In genomic region chr22:30382340-30382739, GRCh38 we compare ENCODE assay signal across 18 cellular contexts. TPM values are rescaled to one million over a fixed set of nuclear protein-coding genes. Genes with fewer than 3 reads are reported as not detected.
A peak's percentile ranks its signal among the peaks of the same experiment; 100 is the strongest.
DNase-seq lines count a peak whose midpoint lies in the region; ATAC-seq and TF ChIP-seq lines count a peak whose summit lies in the region.
"Had no signal": no experiment of that assay in that cellular context is flagged by ENCODE, and none has a peak within 500 bp of the region (broad histone marks: within the 10 kb centered on the region; RNA-seq: fewer than 3 reads in every experiment).

No MANE protein-coding gene starts in this region.

- H3K27me3 ChIP-seq in IMR-90 (ENCODE audit: control insufficient read depth, insufficient read depth, low read length): no peaks in the 10 kb centered on the region

- H2AFZ ChIP-seq in IMR-90 (replicated peaks; ENCODE audit: low read length, poor library complexity): no peak overlapping the region
- H2AFZ ChIP-seq: GM23338 had no signal

- no peak overlapping the region for H2BK5ac ChIP-seq in IMR-90 (ENCODE audit: low read depth, low read length, poor library complexity, severe bottlenecking)

- no peak overlapping the region for H2BK120ac ChIP-seq in IMR-90 (ENCODE audit: low read depth, low read length)

- H3K36me3 ChIP-seq in IMR-90 (ENCODE audit: control insufficient read depth, insufficient read depth, low read length): peaks cover 52% of the 10 kb centered on the region

- no peak for TF ChIP-seq CTCF in IMR-90 (conservative IDR thresholded peaks at IDR 0.05; ENCODE audit: low read depth, low read length)

- H3K79me1 ChIP-seq in IMR-90 (ENCODE audit: low read depth in 1 of 2, low read length in 2 of 2): peaks cover 11 to 13% of the 10 kb centered on the region in 2 experiments

- no peak overlapping the region for H3K56ac ChIP-seq in IMR-90 (ENCODE audit: extremely low read depth, insufficient read depth, low read length)

- BruUV-seq in IMR-90 (replicated peaks; lab: Mats Ljungman, UMichigan): no TSS peak

- H3K9me1 ChIP-seq in IMR-90 (ENCODE audit: insufficient read depth, low read length): peaks cover 3% of the 10 kb centered on the region; the same call in 1 of the 2 replicates

- H3K23ac ChIP-seq in IMR-90 (ENCODE audit: low read depth, low read length): no peak overlapping the region

- no peak overlapping the region for H2BK15ac ChIP-seq in IMR-90 (ENCODE audit: low read depth, low read length)

- ATAC-seq in Right ventricle myocardium superior (ENCODE audit: poor library complexity) (peak; percentile 43), IMR-90 (ENCODE audit: low read depth) (no peak), left cardiac atrium (peak; percentile 25 to 45), HG03108 (IDR thresholded peaks at IDR 0.05; ENCODE audit: unreplicated experiment) (no peak), GM21423 (IDR thresholded peaks at IDR 0.05; ENCODE audit: unreplicated experiment) (no peak)
- ATAC-seq: A549, GM23338, HCT116 had no signal

- peaks cover 7% of the 10 kb centered on the region for H3K4me1 ChIP-seq in IMR-90 (ENCODE audit: control insufficient read depth, insufficient read depth, low read length)
- H3K4me1 ChIP-seq: A549 had no signal

- in situ Hi-C loops in IMR-90 (cut with MboI; ENCODE audit: low sequenced_read_pairs): no loop called here

- no peaks in the 10 kb centered on the region for H4K20me1 ChIP-seq in IMR-90 (ENCODE audit: insufficient read depth, low read length)

- no peak overlapping the region for H3K4me2 ChIP-seq in IMR-90 (ENCODE audit: low read depth, low read length)
- H3K4me2 ChIP-seq: A549, GM23338 had no signal

- H3K27ac ChIP-seq in IMR-90 (ENCODE audit: insufficient read depth, low read length): no peak overlapping the region
- H3K27ac ChIP-seq: A549 had no signal

- no peak for DNase-seq in Right ventricle myocardium superior
- no peak for DNase-seq in cardiac septum (ENCODE audit: low spot score)
- DNase-seq in IMR-90: no peak
- no peak for DNase-seq in left cardiac atrium
- DNase-seq: 8988T; ACHN; C1 segment of cervical spinal cord; Calu3; CD4-positive, alpha-beta memory T cell; COR-L47; DMS53; DMS79 treated with DMSO at 0.1 percent for 48 hours; H9 had no signal

- no peak overlapping the region for H3K9ac ChIP-seq in IMR-90 (ENCODE audit: low read depth, low read length)

- TF ChIP-seq POLR2A in IMR-90 (IDR thresholded peaks at IDR 0.05; ENCODE audit: low read depth, low read length): no peak

- no CpG with 5 or more reads among the region's 5 CpGs for WGBS in IMR-90 (ENCODE audit: extremely low coverage in 2 of 2, insufficient read length in 1 of 2), 2 experiments

- POLR2A ChIA-PET in IMR-90 (lab: Charles Lee; ENCODE audit: unreplicated experiment): interaction anchor here (1.0 kb wide), 1 partner anchor 13 kb away, joined by 3 read pairs; no protein-coding TSS in a partner anchor

- H2AK5ac ChIP-seq in IMR-90 (ENCODE audit: low read depth, low read length): no peak overlapping the region

- H4K91ac ChIP-seq in IMR-90 (ENCODE audit: insufficient read depth, low read depth, low read length): no peak overlapping the region

- H3K4ac ChIP-seq in IMR-90 (ENCODE audit: low read depth, low read length): no peak overlapping the region

- no peak overlapping the region for H3K14ac ChIP-seq in IMR-90 (replicated peaks; ENCODE audit: low read depth, low read length)

- no peak overlapping the region for H2BK20ac ChIP-seq in IMR-90 (ENCODE audit: low read depth, low read length)

- TF ChIP-seq RAD21 in IMR-90 (IDR thresholded peaks at IDR 0.05; ENCODE audit: low read length): no peak

- dilution Hi-C loops in IMR-90 (cut with HindIII; ENCODE audit: low sequenced_read_pairs, unreplicated experiment): no loop called here

- H2AK9ac ChIP-seq in IMR-90 (replicated peaks; ENCODE audit: low read depth, low read length, poor library complexity): peak overlapping the region; percentile 28

- no peaks in the 10 kb centered on the region for H3K9me3 ChIP-seq in IMR-90 (ENCODE audit: control insufficient read depth, insufficient read depth, low read length)
- H3K9me3 ChIP-seq: A549 had no signal

- H4K5ac ChIP-seq in IMR-90 (ENCODE audit: low read depth, low read length): no peak overlapping the region

- no peak overlapping the region for H3K4me3 ChIP-seq in IMR-90 (ENCODE audit: insufficient read depth, low read depth, low read length)
- H3K4me3 ChIP-seq: A549, GM23338 had no signal

- intact Hi-C loops in Right ventricle myocardium superior (cut with DNase I) (no loop called here), cardiac septum (cut with DNase I) (no loop called here), IMR-90 (cut with micrococcal nuclease) (no loop called here), left cardiac atrium (cut with DNase I) (loop anchor here in 1 of 2 donors (10.0 kb wide), 1 partner anchor 278 kb away; no protein-coding TSS in a partner anchor)

- H3K18ac ChIP-seq in IMR-90 (ENCODE audit: low read depth, low read length): no peak overlapping the region

- H4K8ac ChIP-seq in IMR-90 (ENCODE audit: low read depth in 2 of 2, low read length in 2 of 2): no peak overlapping the region

- CTCF ChIA-PET in IMR-90 (lab: Yijun Ruan, JAX): no interaction called here

TF ChIP-seq in IMR-90, 13 proteins besides CTCF, POLR2A, EP300 and RAD21:
- TF ChIP-seq MXI1 (IDR thresholded peaks at IDR 0.05; ENCODE audit: borderline replicate concordance, low read depth, low read length) (no peak), ELK1 (IDR thresholded peaks at IDR 0.05; ENCODE audit: borderline replicate concordance, low read depth, low read length) (no peak), MAZ (IDR thresholded peaks at IDR 0.05; ENCODE audit: borderline replicate concordance, low read depth, low read length) (no peak), FOS (IDR thresholded peaks at IDR 0.05; ENCODE audit: low read depth, low read length) (no peak), MAFK (IDR thresholded peaks at IDR 0.05; ENCODE audit: low read depth, low read length) (no peak), RFX5 (IDR thresholded peaks at IDR 0.05; ENCODE audit: low read depth, low read length) (no peak), CEBPB (IDR thresholded peaks at IDR 0.05; ENCODE audit: low read depth, low read length) (no peak)
- TF ChIP-seq, protein P1, sequence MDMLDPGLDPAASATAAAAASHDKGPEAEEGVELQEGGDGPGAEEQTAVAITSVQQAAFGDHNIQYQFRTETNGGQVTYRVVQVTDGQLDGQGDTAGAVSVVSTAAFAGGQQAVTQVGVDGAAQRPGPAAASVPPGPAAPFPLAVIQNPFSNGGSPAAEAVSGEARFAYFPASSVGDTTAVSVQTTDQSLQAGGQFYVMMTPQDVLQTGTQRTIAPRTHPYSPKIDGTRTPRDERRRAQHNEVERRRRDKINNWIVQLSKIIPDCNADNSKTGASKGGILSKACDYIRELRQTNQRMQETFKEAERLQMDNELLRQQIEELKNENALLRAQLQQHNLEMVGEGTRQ (IDR thresholded peaks at IDR 0.05; ENCODE audit: low read depth, low read length): no peak

RNA-seq across cellular contexts. Expression of gene RNF215, which starts 4.9 kb away (rescaled TPM):
- total RNA-seq in Right ventricle myocardium superior (4.3 TPM), cardiac septum (10.5 TPM), IMR-90 (2012; rRNA removed) (13.6 and 15.8 TPM in 2 replicates), left cardiac atrium (10 to 100 TPM in 1 of 2 donors, 1 to 10 TPM in 1; 7.5 to 12.9 TPM)
- 21.4 and 21.9 TPM in 2 replicates for polyA plus RNA-seq in IMR-90 (2012; rRNA removed)
- 12.5 and 16.5 TPM in 2 replicates for polyA plus RNA-seq in IMR-90 (2012; cell fraction: cytosol; rRNA removed)
- polyA plus RNA-seq in IMR-90 (2012; cell fraction: nucleus; rRNA removed; ENCODE audit: low replicate concordance): 74.1 and 148 TPM in 2 replicates

RNA-seq across cellular contexts. Expression of gene SEC14L2, which starts 14.5 kb away (rescaled TPM):
- total RNA-seq in Right ventricle myocardium superior (1.5 TPM), cardiac septum (1.3 TPM), IMR-90 (2012; rRNA removed) (37.8 and 54.8 TPM in 2 replicates), left cardiac atrium (1 to 10 TPM; 2.1 to 5.7 TPM)
- polyA plus RNA-seq in IMR-90 (2012; rRNA removed): 24.0 and 38.7 TPM in 2 replicates
- polyA plus RNA-seq in IMR-90 (2012; cell fraction: cytosol; rRNA removed): 10.1 and 20.7 TPM in 2 replicates
- 57.9 and 59.4 TPM in 2 replicates for polyA plus RNA-seq in IMR-90 (2012; cell fraction: nucleus; rRNA removed; ENCODE audit: low replicate concordance)

RNA-seq across cellular contexts. Expression of gene CCDC157, which starts 25.5 kb away (rescaled TPM):
- 0.51 TPM for total RNA-seq in Right ventricle myocardium superior
- 0.78 TPM for total RNA-seq in cardiac septum
- 0.83 and 0.90 TPM in 2 replicates for total RNA-seq in IMR-90 (2012; rRNA removed)
- 2.2 and 2.6 TPM in 2 replicates for polyA plus RNA-seq in IMR-90 (2012; rRNA removed)
- polyA plus RNA-seq in IMR-90 (2012; cell fraction: cytosol; rRNA removed): 2.1 and 2.8 TPM in 2 replicates
- polyA plus RNA-seq in IMR-90 (2012; cell fraction: nucleus; rRNA removed; ENCODE audit: low replicate concordance): 3.1 and 7.3 TPM in 2 replicates
- under 1 TPM; 0.65 to 0.84 TPM for total RNA-seq in left cardiac atrium

RNA-seq across cellular contexts. Expression of gene SF3A1, which starts 25.6 kb away (rescaled TPM):
- total RNA-seq in Right ventricle myocardium superior: 87.7 TPM
- total RNA-seq in cardiac septum: 106 TPM
- total RNA-seq in IMR-90 (2012; rRNA removed): 36.9 and 49.7 TPM in 2 replicates
- 67.2 and 68.9 TPM in 2 replicates for polyA plus RNA-seq in IMR-90 (2012; rRNA removed)
- 118 and 156 TPM in 2 replicates for polyA plus RNA-seq in IMR-90 (2012; cell fraction: cytosol; rRNA removed)
- polyA plus RNA-seq in IMR-90 (2012; cell fraction: nucleus; rRNA removed; ENCODE audit: low replicate concordance): 109 and 114 TPM in 2 replicates
- 100 to 1,000 TPM in 1 of 2 donors, 10 to 100 TPM in 1; 94.3 to 105 TPM for total RNA-seq in left cardiac atrium

RNA-seq across cellular contexts. Expression of gene MTFP1, which starts 43.2 kb away (rescaled TPM):
- 15.1 TPM for total RNA-seq in Right ventricle myocardium superior
- total RNA-seq in cardiac septum: 10.2 TPM
- 5.6 and 7.3 TPM in 2 replicates for total RNA-seq in IMR-90 (2012; rRNA removed)
- polyA plus RNA-seq in IMR-90 (2012; rRNA removed): 7.7 and 8.1 TPM in 2 replicates
- polyA plus RNA-seq in IMR-90 (2012; cell fraction: cytosol; rRNA removed): 26.6 and 29.1 TPM in 2 replicates
- polyA plus RNA-seq in IMR-90 (2012; cell fraction: nucleus; rRNA removed; ENCODE audit: low replicate concordance): 10.3 and 20.5 TPM in 2 replicates
- 10 to 100 TPM; 21.4 to 33.8 TPM for total RNA-seq in left cardiac atrium

Comparison
In these comparisons a context has a peak if more than half of its experiments do, and no peak if none do; other contexts are left out.
1. ATAC-seq: peak in Right ventricle myocardium superior (single experiment) and left cardiac atrium (2 of 2); none in IMR-90 (single experiment), HG03108 (single experiment) and GM21423 (single experiment).